ENCODE assay signal across 1 cellular context in genomic region chr1:2314803-2315710, GRCh38.
A peak's percentile ranks its signal among the peaks of the same experiment; 100 is the strongest.
TF ChIP-seq lines count a peak whose summit lies in the region.

No MANE protein-coding gene starts in this region.

TF ChIP-seq in K562, 482 proteins besides CTCF, POLR2A, EP300 and RAD21 (continued from another document and continues in another):
- TF ChIP-seq TCF15 (CRISPR knock-in tag; IDR thresholded peaks at IDR 0.05) = no peak
- no peak for TF ChIP-seq MYBL2 (IDR thresholded peaks at IDR 0.05; ENCODE audit: low read depth)
- no peak for TF ChIP-seq MYBL2 (CRISPR knock-in tag; IDR thresholded peaks at IDR 0.05; ENCODE audit: borderline replicate concordance)
- no peak for TF ChIP-seq MAX (CRISPR knock-in tag; IDR thresholded peaks at IDR 0.05)
- TF ChIP-seq ARNT (IDR thresholded peaks at IDR 0.05) = no peak
- no peak for TF ChIP-seq E2F6 (IDR thresholded peaks at IDR 0.05; ENCODE audit: borderline replicate concordance in 1 of 2, extremely low read depth in 1 of 2, insufficient read depth in 1 of 2, insufficient read length in 1 of 2, low read depth in 1 of 2, low read length in 1 of 2, poor library complexity in 1 of 2, severe bottlenecking in 1 of 2)
- no peak for TF ChIP-seq NFE2 (IDR thresholded peaks at IDR 0.05; ENCODE audit: low read depth)
- TF ChIP-seq NELFE (IDR thresholded peaks at IDR 0.05; ENCODE audit: insufficient read depth, insufficient read length) = no peak
- TF ChIP-seq MAZ (CRISPR knock-in tag; conservative IDR thresholded peaks at IDR 0.05 in 1 of 2, IDR thresholded peaks at IDR 0.05 in 1 of 2) = peak; percentile 37 to 75; a peak in 2 of 4 replicates
- TF ChIP-seq ELK3 (CRISPR knock-in tag; IDR thresholded peaks at IDR 0.05) = no peak
- TF ChIP-seq GTF2F1 (IDR thresholded peaks at IDR 0.05; ENCODE audit: low read depth, low read length) = no peak
- 0 out of 2 replicates have a peak, but pooled peaks have one; percentile 51 for TF ChIP-seq ZC3H4 (CRISPR knock-in tag; IDR thresholded peaks at IDR 0.05; ENCODE audit: borderline replicate concordance)
- TF ChIP-seq ZNF282 (CRISPR knock-in tag; IDR thresholded peaks at IDR 0.05) = no peak
- peak; percentile 21; the same call in 1 of the 2 replicates for TF ChIP-seq POLR2G (IDR thresholded peaks at IDR 0.05; ENCODE audit: low read depth, low read length)
- TF ChIP-seq CREB5 (CRISPR knock-in tag; IDR thresholded peaks at IDR 0.05) = no peak
- TF ChIP-seq ZBTB9 (CRISPR knock-in tag; IDR thresholded peaks at IDR 0.05) = no peak
- TF ChIP-seq PREB (CRISPR knock-in tag; IDR thresholded peaks at IDR 0.05) = no peak
- TF ChIP-seq ZNF699 (CRISPR knock-in tag; IDR thresholded peaks at IDR 0.05; ENCODE audit: insufficient replicate concordance) = no peak
- no peak for TF ChIP-seq NEUROD1 (IDR thresholded peaks at IDR 0.05; ENCODE audit: borderline replicate concordance, low read depth, low read length, partially characterized antibody)
- TF ChIP-seq AFF1 (IDR thresholded peaks at IDR 0.05; ENCODE audit: low read depth in 1 of 2, partially characterized antibody in 2 of 2) = no peak
- TF ChIP-seq ZNF436 (CRISPR knock-in tag; IDR thresholded peaks at IDR 0.05) = no peak
- TF ChIP-seq KAT8 (IDR thresholded peaks at IDR 0.05; ENCODE audit: low read depth) = no peak
- no peak for TF ChIP-seq E2F1 (CRISPR knock-in tag; IDR thresholded peaks at IDR 0.05)
- TF ChIP-seq CREB3 (tag; conservative IDR thresholded peaks at IDR 0.05; ENCODE audit: low read depth) = no peak
- no peak for TF ChIP-seq SNRNP70 (optimal IDR thresholded peaks at IDR 0.05; ENCODE audit: low read depth, low read length)
- TF ChIP-seq TAF1 (IDR thresholded peaks at IDR 0.05; ENCODE audit: control insufficient read depth, extremely low read depth, insufficient read depth, low read length, severe bottlenecking) = peak; percentile 22
- 0 out of 2 replicates have a peak, but pooled peaks have one; percentile 25 for TF ChIP-seq ZFPM2 (CRISPR knock-in tag; IDR thresholded peaks at IDR 0.05)
- TF ChIP-seq EGR1 (conservative IDR thresholded peaks at IDR 0.05) = peak; percentile 69
- TF ChIP-seq TGIF2 (CRISPR knock-in tag; IDR thresholded peaks at IDR 0.05) = no peak
- peak; percentile 45 for TF ChIP-seq PCBP1 (IDR thresholded peaks at IDR 0.05; ENCODE audit: low read depth, low read length, poor library complexity, severe bottlenecking)
- no peak for TF ChIP-seq ATF7 (IDR thresholded peaks at IDR 0.05)
- no peak for TF ChIP-seq KDM5B (IDR thresholded peaks at IDR 0.05; ENCODE audit: insufficient replicate concordance, low read depth, low read length)
- TF ChIP-seq ZNF3 (CRISPR knock-in tag; IDR thresholded peaks at IDR 0.05) = no peak
- TF ChIP-seq STAT5B (CRISPR knock-in tag; IDR thresholded peaks at IDR 0.05) = no peak
- no peak for TF ChIP-seq ZNF253 (CRISPR knock-in tag; conservative IDR thresholded peaks at IDR 0.05)
- TF ChIP-seq NFYB (IDR thresholded peaks at IDR 0.05; ENCODE audit: extremely low read depth, insufficient read length) = no peak
- TF ChIP-seq BRCA1 (IDR thresholded peaks at IDR 0.05) = no peak
- peak; percentile 77; the same call in 1 of the 2 replicates for TF ChIP-seq BRCA1 (CRISPR knock-in tag; IDR thresholded peaks at IDR 0.05)
- TF ChIP-seq ZNF263 (CRISPR knock-in tag; IDR thresholded peaks at IDR 0.05; ENCODE audit: borderline replicate concordance) = no peak
- TF ChIP-seq ARHGAP35 (IDR thresholded peaks at IDR 0.05; ENCODE audit: partially characterized antibody) = no peak
- no peak for TF ChIP-seq ZNF407 (IDR thresholded peaks at IDR 0.05; ENCODE audit: low read depth)
- no peak for TF ChIP-seq ZNF586 (CRISPR knock-in tag; conservative IDR thresholded peaks at IDR 0.05)
